In genomic region chr4:112127048-112127637, GRCh38 we compare ENCODE assay signal across 2 cellular contexts.
TF ChIP-seq lines count a peak whose summit lies in the region.

No MANE protein-coding gene starts in this region.

TF ChIP-seq in GM23338, 12 proteins besides CTCF, POLR2A, EP300 and RAD21:
- TF ChIP-seq CREB1 (CRISPR knock-in tag; IDR thresholded peaks at IDR 0.05; ENCODE audit: low read depth) (no peak), REST (IDR thresholded peaks at IDR 0.05; ENCODE audit: unreplicated experiment) (no peak), EZH2 (IDR thresholded peaks at IDR 0.05; ENCODE audit: low read depth, unreplicated experiment) (no peak), ETS1 (IDR thresholded peaks at IDR 0.05) (no peak), POLR2AphosphoS5 (IDR thresholded peaks at IDR 0.05; ENCODE audit: low read depth) (no peak), ZNF114 (CRISPR knock-in tag; IDR thresholded peaks at IDR 0.05) (no peak), ZNF331 (CRISPR knock-in tag; IDR thresholded peaks at IDR 0.05; ENCODE audit: low read depth) (no peak), JUNB (IDR thresholded peaks at IDR 0.05; ENCODE audit: unreplicated experiment) (no peak), EZH2phosphoT487 (IDR thresholded peaks at IDR 0.05; ENCODE audit: unreplicated experiment) (no peak), ZNF462 (CRISPR knock-in tag; IDR thresholded peaks at IDR 0.05) (no peak), STAT1 (IDR thresholded peaks at IDR 0.05; ENCODE audit: unreplicated experiment) (no peak), NANOG (IDR thresholded peaks at IDR 0.05; ENCODE audit: borderline replicate concordance) (no peak)

TF ChIP-seq in H1, 55 proteins besides CTCF, POLR2A, EP300 and RAD21:
- no peak for TF ChIP-seq CTBP2 (IDR thresholded peaks at IDR 0.05; ENCODE audit: borderline replicate concordance, insufficient read depth, insufficient read length, low read length)
- no peak for TF ChIP-seq NRF1 (IDR thresholded peaks at IDR 0.05; ENCODE audit: low read depth, low read length)
- no peak for TF ChIP-seq NANOG (IDR thresholded peaks at IDR 0.05; ENCODE audit: insufficient read depth, low read depth, low read length, poor library complexity, severe bottlenecking)
- TF ChIP-seq TCF12 (IDR thresholded peaks at IDR 0.05; ENCODE audit: low read depth, low read length): no peak
- TF ChIP-seq RFX5 (IDR thresholded peaks at IDR 0.05; ENCODE audit: borderline replicate concordance, low read depth, low read length): no peak
- TF ChIP-seq TAF1 (IDR thresholded peaks at IDR 0.05; ENCODE audit: low read depth, low read length): no peak
- no peak for TF ChIP-seq ZNF274 (IDR thresholded peaks at IDR 0.05; ENCODE audit: borderline replicate concordance, extremely low read depth, low read length)
- no peak for TF ChIP-seq SIX5 (IDR thresholded peaks at IDR 0.05; ENCODE audit: low read depth, low read length)
- TF ChIP-seq SIN3A (conservative IDR thresholded peaks at IDR 0.05 in 1 of 2, IDR thresholded peaks at IDR 0.05 in 1 of 2; ENCODE audit: low read depth in 1 of 2, low read length in 2 of 2): no peak
- TF ChIP-seq YY1 (IDR thresholded peaks at IDR 0.05; ENCODE audit: low read depth, low read length): no peak
- no peak for TF ChIP-seq POLR2AphosphoS5 (IDR thresholded peaks at IDR 0.05; ENCODE audit: low read depth, low read length)
- no peak for TF ChIP-seq JUND (IDR thresholded peaks at IDR 0.05; ENCODE audit: low read length)
- TF ChIP-seq RNF2 (IDR thresholded peaks at IDR 0.05; ENCODE audit: borderline replicate concordance, low read depth, low read length, missing control alignments, poor library complexity, severe bottlenecking): no peak
